Comparison of ENCODE assay signal across 8 cellular contexts in genomic region chr3:194687638-194688206, GRCh38. TPM values are rescaled to one million over a fixed set of nuclear protein-coding genes. Genes with fewer than 3 reads are reported as not detected.
DNase-seq lines count a peak whose midpoint lies in the region; ATAC-seq, FAIRE-seq and TF ChIP-seq lines count a peak whose summit lies in the region.

No MANE protein-coding gene starts in this region.

- H3K4me2 ChIP-seq in A549: peak overlapping the region; percentile 99

- intact Hi-C loops in left colon (cut with DNase I, micrococcal nuclease): loop anchor here in 1 of 2 donors (10.0 kb wide), 1 partner anchor 577 kb away; no protein-coding TSS in a partner anchor

- FAIRE-seq in A549 (lab: Jason Lieb, UNC): no peak

- DNase-seq in A549 (ENCODE audit: low read depth in 1 of 2, low spot score in 1 of 2) (peak; percentile 41 to 76), WTC11 (ENCODE audit: low spot score) (peak; percentile 87), left colon (peak; percentile 85 to 87)
- DNase-seq in Jurkat, Clone E6-1 (ENCODE audit: low read depth, low spot score): peak; percentile 46
- DNase-seq in central memory CD8-positive, alpha-beta T cell (ENCODE audit: low spot score in 2 of 2): peak; percentile 44 to 63
- peak; percentile 85 for DNase-seq in stimulated activated CD4-positive, alpha-beta T cell treated with anti-CD3 and anti-CD28 coated beads, Interleukin-4, amount 100 ng/mL, for 1 hour

- H3K9me3 Mint-ChIP-seq in WTC11: no peaks in the 10 kb centered on the region
- H3K9me3 Mint-ChIP-seq in central memory CD8-positive, alpha-beta T cell: no peaks in the 10 kb centered on the region

- peak; percentile 60 to 66 for ATAC-seq in A549
- peak; percentile 40 for ATAC-seq in GM18867 (IDR thresholded peaks at IDR 0.05; ENCODE audit: unreplicated experiment)
- ATAC-seq in WTC11: peak; percentile 60
- peak; percentile 71 for ATAC-seq in central memory CD8-positive, alpha-beta T cell (replicated peaks; ENCODE audit: extremely low read depth, poor library complexity, severe bottlenecking)
- peak; percentile 69 for ATAC-seq in left colon
- no peak for ATAC-seq in GM18858 (IDR thresholded peaks at IDR 0.05; ENCODE audit: unreplicated experiment)

- 25% methylated on average over 4 of the region's 57 CpGs for WGBS in A549 (ENCODE audit: missing lambda C conversion rate)

- peaks cover 39% of the 10 kb centered on the region for H3K4me1 ChIP-seq in A549

- TF ChIP-seq RAD21 in A549 (conservative IDR thresholded peaks at IDR 0.05 in 1 of 2, IDR thresholded peaks at IDR 0.05 in 1 of 2): peak; percentile 31 to 54

- H3K9me3 ChIP-seq in A549: no peaks in the 10 kb centered on the region

- POLR2A ChIA-PET in A549 (lab: Yijun Ruan, JAX): interaction anchor here (0.6 to 2.9 kb wide), 6 partner anchors 16 to 853 kb away, joined by 3 to 28 read pairs (median 6); partner anchors contain the start of gene LSG1
- POLR2A ChIA-PET in WTC11 (lab: Charles Lee): interaction anchor here (0.6 to 2.3 kb wide), 7 partner anchors 16 to 583 kb away, joined by 3 to 9 read pairs (median 4); partner anchors contain the start of genes LSG1 and XXYLT1

- CTCF ChIA-PET in A549 (lab: Yijun Ruan, JAX): interaction anchor here (0.6 to 5.5 kb wide), 24 partner anchors 12 to 583 kb away, joined by 3 to 30 read pairs (median 4); partner anchors contain the start of genes LSG1 and XXYLT1
- CTCF ChIA-PET in WTC11 (lab: Charles Lee): interaction anchor here (0.6 to 3.6 kb wide), 61 partner anchors 9 to 856 kb away, joined by 3 to 45 read pairs (median 4); partner anchors contain the start of genes LSG1 and XXYLT1

- H3K4me3 Mint-ChIP-seq in WTC11: peak overlapping the region; percentile 84
- H3K4me3 Mint-ChIP-seq in central memory CD8-positive, alpha-beta T cell: peak overlapping the region; percentile 87

- peaks cover 32% of the 10 kb centered on the region for H3K4me1 Mint-ChIP-seq in WTC11
- H3K4me1 Mint-ChIP-seq in central memory CD8-positive, alpha-beta T cell: peaks cover 45% of the 10 kb centered on the region

- H3K27ac Mint-ChIP-seq in WTC11: no peak overlapping the region
- peak overlapping the region; percentile 72 for H3K27ac Mint-ChIP-seq in central memory CD8-positive, alpha-beta T cell (ENCODE audit: low read depth)

- TF ChIP-seq POLR2A in A549 (IDR thresholded peaks at IDR 0.05; ENCODE audit: low read length): no peak

- peaks cover 49% of the 10 kb centered on the region for H3K27me3 Mint-ChIP-seq in WTC11 (ENCODE audit: low read depth)
- no peaks in the 10 kb centered on the region for H3K27me3 Mint-ChIP-seq in central memory CD8-positive, alpha-beta T cell

- no peak for TF ChIP-seq EP300 in A549 (IDR thresholded peaks at IDR 0.05)

- peak overlapping the region; percentile 55 for H3K4me3 ChIP-seq in A549
- H3K4me3 ChIP-seq in Jurkat, Clone E6-1 (ENCODE audit: low read length): peak overlapping the region; percentile 44

- H3K27ac ChIP-seq in A549: peak overlapping the region; percentile 36 to 89; a peak in 5 of 6 replicates

- no peaks in the 10 kb centered on the region for H3K36me3 Mint-ChIP-seq in WTC11
- peaks cover 7% of the 10 kb centered on the region for H3K36me3 Mint-ChIP-seq in central memory CD8-positive, alpha-beta T cell (ENCODE audit: insufficient read depth)

- TF ChIP-seq CTCF in A549 (IDR thresholded peaks at IDR 0.05) (peak; percentile 49), WTC11 (IDR thresholded peaks at IDR 0.05) (peak; percentile 31; the same call in 1 of the 2 replicates)

TF ChIP-seq in A549, 52 proteins besides CTCF, POLR2A, EP300 and RAD21:
- TF ChIP-seq NPAS2 (CRISPR knock-in tag; IDR thresholded peaks at IDR 0.05; ENCODE audit: borderline replicate concordance) (no peak), ZFP36 (IDR thresholded peaks at IDR 0.05; ENCODE audit: borderline replicate concordance, partially characterized antibody) (peak; percentile 87), SMC3 (IDR thresholded peaks at IDR 0.05) (peak; percentile 55), MAX (IDR thresholded peaks at IDR 0.05) (peak; percentile 22; the same call in 1 of the 2 replicates)

TF ChIP-seq in WTC11, 78 proteins besides CTCF, POLR2A, EP300 and RAD21 (continues in another document):
- TF ChIP-seq ZNF281 (CRISPR knock-in tag; IDR thresholded peaks at IDR 0.05): 0 out of 2 replicates have a peak, but pooled peaks have one; percentile 11
- TF ChIP-seq PRRX2 (CRISPR knock-in tag; IDR thresholded peaks at IDR 0.05): no peak
- TF ChIP-seq, protein P1, sequence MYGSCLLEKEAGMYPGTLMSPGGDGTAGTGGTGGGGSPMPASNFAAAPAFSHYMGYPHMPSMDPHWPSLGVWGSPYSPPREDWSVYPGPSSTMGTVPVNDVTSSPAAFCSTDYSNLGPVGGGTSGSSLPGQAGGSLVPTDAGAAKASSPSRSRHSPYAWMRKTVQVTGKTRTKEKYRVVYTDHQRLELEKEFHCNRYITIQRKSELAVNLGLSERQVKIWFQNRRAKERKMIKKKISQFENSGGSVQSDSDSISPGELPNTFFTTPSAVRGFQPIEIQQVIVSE (CRISPR knock-in tag; IDR thresholded peaks at IDR 0.05; ENCODE audit: borderline replicate concordance): no peak
- no peak; the same call in 1 of the 2 replicates for TF ChIP-seq ZNF232 (CRISPR knock-in tag; IDR thresholded peaks at IDR 0.05)
- TF ChIP-seq ELF4 (CRISPR knock-in tag; IDR thresholded peaks at IDR 0.05; ENCODE audit: low read depth): no peak
- TF ChIP-seq RORB (CRISPR knock-in tag; IDR thresholded peaks at IDR 0.05): no peak
- no peak for TF ChIP-seq ZNF671 (CRISPR knock-in tag; IDR thresholded peaks at IDR 0.05)

RNA-seq across cellular contexts. Expression of gene FAM43A, which starts 2.0 kb away (rescaled TPM):
- polyA plus RNA-seq in A549 (2011; rRNA removed) (0.86 and 0.89 TPM in 2 replicates), A549 (2017; fragmentation: RNase III; extraction: RNeasy Plus Mini Kit Qiagen cat#74134 plus additional on column Dnase treatment) (1.6 to 2.6 TPM (median 2.3 TPM) in 3 replicates)
- 1.6 and 2.9 TPM in 2 replicates for polyA plus RNA-seq in A549 (2012; cell fraction: cytosol; rRNA removed)
- polyA plus RNA-seq in A549 (2012; cell fraction: nucleus; rRNA removed): 3.1 and 5.0 TPM in 2 replicates
- polyA minus RNA-seq in A549 (2011; rRNA and poly(A)+ RNA removed): 0.41 and 0.44 TPM in 2 replicates
- 0.81 TPM for polyA plus RNA-seq in Jurkat, Clone E6-1 (2012; ENCODE audit: insufficient read depth, insufficient read length)
- total RNA-seq in WTC11 (2021) (2.6 to 3.8 TPM (median 3.7 TPM) in 3 replicates), left colon (10 to 100 TPM; 29.1 to 73.4 TPM)

RNA-seq across cellular contexts. Expression of gene LSG1, which starts 15.7 kb away (rescaled TPM):
- polyA plus RNA-seq in A549 (2011; rRNA removed): 70.3 and 77.1 TPM in 2 replicates
- 23.1 and 25.0 TPM in 2 replicates for polyA plus RNA-seq in A549 (2012; cell fraction: cytosol; rRNA removed)
- 40.0 and 57.2 TPM in 2 replicates for polyA plus RNA-seq in A549 (2012; cell fraction: nucleus; rRNA removed)
- polyA plus RNA-seq in A549 (2017; fragmentation: RNase III; extraction: RNeasy Plus Mini Kit Qiagen cat#74134 plus additional on column Dnase treatment): 37.4 to 40.7 TPM (median 39.9 TPM) in 3 replicates
- polyA minus RNA-seq in A549 (2011; rRNA and poly(A)+ RNA removed): 61.0 and 71.2 TPM in 2 replicates
- 33.7 TPM for polyA plus RNA-seq in Jurkat, Clone E6-1 (2012; ENCODE audit: insufficient read depth, insufficient read length)
- 42.9 to 45.8 TPM (median 44.1 TPM) in 3 replicates for total RNA-seq in WTC11 (2021)
- 10 to 100 TPM; 31.3 to 42.7 TPM for total RNA-seq in left colon

RNA-seq across cellular contexts. Expression of gene TMEM44, which starts 54.5 kb away (rescaled TPM):
- polyA plus RNA-seq in A549 (2011; rRNA removed) (16.0 and 20.9 TPM in 2 replicates), A549 (2017; fragmentation: RNase III; extraction: RNeasy Plus Mini Kit Qiagen cat#74134 plus additional on column Dnase treatment) (13.9 to 17.0 TPM (median 16.6 TPM) in 3 replicates)
- 16.1 and 18.0 TPM in 2 replicates for polyA plus RNA-seq in A549 (2012; cell fraction: cytosol; rRNA removed)
- polyA plus RNA-seq in A549 (2012; cell fraction: nucleus; rRNA removed): 57.4 and 74.7 TPM in 2 replicates
- polyA minus RNA-seq in A549 (2011; rRNA and poly(A)+ RNA removed): 19.1 and 22.5 TPM in 2 replicates
- polyA plus RNA-seq in Jurkat, Clone E6-1 (2012; ENCODE audit: insufficient read depth, insufficient read length): 40.4 TPM
- total RNA-seq in WTC11 (2021) (13.7 to 20.8 TPM (median 19.3 TPM) in 3 replicates), left colon (10 to 100 TPM; 46.1 to 68.2 TPM)

Comparison
In these comparisons a context has a peak if more than half of its experiments do, and no peak if none do; other contexts are left out.
1. Of the 8 proteins assayed by ChIP-seq in both WTC11 and A549: peak only in WTC11: HMGXB4; only in A549: none; in both: CTCF and MAX; in neither: 5.